In the genomic region with DNA sequence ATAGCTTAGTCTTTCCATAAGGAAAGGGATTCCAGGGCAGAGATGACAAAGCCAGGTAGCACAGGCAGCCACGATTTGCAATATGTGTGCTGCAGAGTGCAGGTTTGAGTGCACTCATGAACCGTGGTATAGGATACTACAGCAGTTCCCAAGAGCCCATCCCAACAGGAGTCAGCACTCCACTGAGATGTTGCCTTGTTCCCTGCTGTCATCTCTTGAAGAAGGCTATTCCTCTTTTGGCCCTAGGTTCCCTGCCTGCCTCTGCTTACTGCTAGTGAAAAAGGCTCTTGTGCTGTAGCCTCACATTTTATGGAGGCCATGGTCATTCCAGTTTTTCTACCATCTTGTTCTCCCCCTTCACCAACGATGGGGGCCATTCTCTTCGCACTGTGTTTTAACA, we compare ENCODE assay signal across 17 cellular contexts.
"Had no signal": no experiment of that assay in that cellular context is flagged by ENCODE, and none has a peak within 500 bp of the region (broad histone marks: within the 10 kb centered on the region; RNA-seq: fewer than 3 reads in every experiment).

No MANE protein-coding gene starts in this region.

- H3K4me3 ChIP-seq: ascending aorta, coronary artery, gastrocnemius medialis, lung, thyroid gland had no signal

- H3K27me3 ChIP-seq: ascending aorta, gastrocnemius medialis, thyroid gland had no signal

- DNase-seq: activated CD4-positive, alpha-beta T cell treated with anti-CD3 and anti-CD28 coated beads, Interleukin-2, amount 50 U/mL, for 48 hours; activated CD8-positive, alpha-beta memory T cell treated with anti-CD3 and anti-CD28 coated beads, Interleukin-2, amount 10 ng/mL, durations not matched to agents 7 days and 5 days; activated naive CD4-positive, alpha-beta T cell treated with anti-CD3 and anti-CD28 coated beads, Interleukin-2, amount 10 ng/mL, durations not matched to agents 7 days and 5 days; gastrocnemius medialis; kidney; stimulated activated CD4-positive, alpha-beta T cell treated with anti-CD3 and anti-CD28 coated beads, Interleukin-12 subunit alpha, Interleukin-12 subunit beta, amount 100 ng/mL, for 4 hours; stimulated activated CD4-positive, alpha-beta T cell treated with anti-CD3 and anti-CD28 coated beads, Interleukin-1b, Interleukin-23, amount 100 ng/mL, for 48 hours; stimulated activated CD8-positive, alpha-beta memory T cell treated with anti-CD3 and anti-CD28 coated beads, Interleukin-4, amount 100 ng/mL, for 48 hours; stimulated activated naive CD4-positive, alpha-beta T cell treated with Interleukin-2 at 50 U/mL for 16 hours; thyroid gland; WERI-Rb-1 had no signal

- H3K27ac Mint-ChIP-seq: activated CD8-positive, alpha-beta memory T cell treated with anti-CD3 and anti-CD28 coated beads, Interleukin-2, amount 10 ng/mL, durations not matched to agents 7 days and 5 days had no signal

- H3K9me3 ChIP-seq: ascending aorta, gastrocnemius medialis, thyroid gland had no signal

- H3K27ac ChIP-seq: ascending aorta, coronary artery, gastrocnemius medialis, thyroid gland, WERI-Rb-1 had no signal

- H3K9me3 Mint-ChIP-seq: activated naive CD4-positive, alpha-beta T cell treated with anti-CD3 and anti-CD28 coated beads, Interleukin-2, amount 10 ng/mL, durations not matched to agents 7 days and 5 days had no signal

- H3K27me3 Mint-ChIP-seq: activated CD8-positive, alpha-beta memory T cell treated with anti-CD3 and anti-CD28 coated beads, Interleukin-2, amount 10 ng/mL, durations not matched to agents 7 days and 5 days; activated naive CD4-positive, alpha-beta T cell treated with anti-CD3 and anti-CD28 coated beads, Interleukin-2, amount 10 ng/mL, durations not matched to agents 7 days and 5 days; progenitor cell of endocrine pancreas had no signal

- H3K4me3 Mint-ChIP-seq: activated CD8-positive, alpha-beta memory T cell treated with anti-CD3 and anti-CD28 coated beads, Interleukin-2, amount 10 ng/mL, durations not matched to agents 7 days and 5 days; activated naive CD4-positive, alpha-beta T cell treated with anti-CD3 and anti-CD28 coated beads, Interleukin-2, amount 10 ng/mL, durations not matched to agents 7 days and 5 days had no signal

- ATAC-seq: activated CD8-positive, alpha-beta memory T cell treated with anti-CD3 and anti-CD28 coated beads, Interleukin-2, amount 10 ng/mL, durations not matched to agents 7 days and 5 days; esophagus mucosa; gastrocnemius medialis; left lobe of liver had no signal

- H3K36me3 ChIP-seq: thyroid gland had no signal
